Comparison of ENCODE assay signal across 7 cellular contexts in genomic region chr9:83956288-83957028, GRCh38. TPM values are rescaled to one million over a fixed set of nuclear protein-coding genes. Genes with fewer than 3 reads are reported as not detected.
DNase-seq lines count a peak whose midpoint lies in the region; ATAC-seq, FAIRE-seq and TF ChIP-seq lines count a peak whose summit lies in the region.

No MANE protein-coding gene starts in this region.

- peak; percentile 60 for DNase-seq in GM12892 (ENCODE audit: insufficient read length)
- DNase-seq in HFF-Myc (ENCODE audit: extremely low read depth, low read depth), result no peak
- peak; percentile 73 for DNase-seq in NCI-H1105 (lab: John Stamatoyannopoulos, UW)
- DNase-seq in coronary artery (ENCODE audit: low spot score), result peak; percentile 85
- peak; percentile 89 to 96 (median 95) for DNase-seq in right lobe of liver
- peak; percentile 50 to 59 for DNase-seq in stimulated activated CD4-positive, alpha-beta T cell treated with anti-CD3 and anti-CD28 coated beads, Interleukin-4, amount 100 ng/mL, for 48 hours (ENCODE audit: low read depth in 2 of 2)

- no peaks in the 10 kb centered on the region for H3K9me3 ChIP-seq in right lobe of liver

- peaks cover 0 to 4% (median 3%) of the 10 kb centered on the region in 4 donors for H3K36me3 ChIP-seq in right lobe of liver

- TF ChIP-seq CTCF in HFF-Myc (IDR thresholded peaks at IDR 0.05; ENCODE audit: low read depth, low read length, missing control alignments) (no peak), coronary artery (IDR thresholded peaks at IDR 0.05) (no peak), right lobe of liver (IDR thresholded peaks at IDR 0.05) (no peak)

- ATAC-seq in activated CD4-positive, CD25-positive, alpha-beta regulatory T cell treated with anti-CD3 and anti-CD28 coated beads, Interleukin-2, amount 50 U/mL, for 24 hours, result peak; percentile 82 to 84
- ATAC-seq in right lobe of liver, result peak; percentile 92 to 97 (median 94)

- WGBS in right lobe of liver (ENCODE audit: insufficient coverage, low coverage, low lambda C conversion rate, missing lambda C conversion rate), result 0% methylated on average over 10 of the region's 61 CpGs

- peak overlapping the region; percentile 50 for H3K4me3 ChIP-seq in HFF-Myc (replicated peaks; ENCODE audit: low read depth, low read length)
- peak overlapping the region; percentile 87 for H3K4me3 ChIP-seq in coronary artery
- H3K4me3 ChIP-seq in right lobe of liver, result peak overlapping the region; percentile 74 to 81 (median 76)

- peak; percentile 40 for FAIRE-seq in GM12892 (lab: Jason Lieb, UNC)

- intact Hi-C loops in right lobe of liver (cut with DNase I), result no loop called here

- TF ChIP-seq POLR2A in GM12892 (IDR thresholded peaks at IDR 0.05; ENCODE audit: low read depth, low read length), result peak; percentile 64; the same call in 1 of the 2 replicates
- TF ChIP-seq POLR2A in right lobe of liver (IDR thresholded peaks at IDR 0.05), result peak; percentile 68

- peaks cover 0 to 19% (median 0%) of the 10 kb centered on the region in 4 donors for H3K4me1 ChIP-seq in right lobe of liver

- H3K27me3 ChIP-seq in right lobe of liver, result no peaks in the 10 kb centered on the region

- H3K27ac ChIP-seq in coronary artery, result peak overlapping the region; percentile 68 to 89
- peak overlapping the region; percentile 73 to 93 (median 90) for H3K27ac ChIP-seq in right lobe of liver

RNA-seq across cellular contexts. Expression of gene HNRNPK, which starts 23.6 kb away (rescaled TPM):
- 639 TPM for polyA plus RNA-seq in GM12892 (2012; ENCODE audit: missing spikeins)
- 100 to 1,000 TPM; 175 to 292 (median 237) TPM for total RNA-seq in right lobe of liver

RNA-seq across cellular contexts. Expression of gene RMI1, which starts 24.1 kb away (rescaled TPM):
- 16.6 TPM for polyA plus RNA-seq in GM12892 (2012; ENCODE audit: missing spikeins)
- 1 to 10 TPM; 2.0 to 5.1 (median 4.3) TPM for total RNA-seq in right lobe of liver

RNA-seq across cellular contexts. Expression of gene KIF27, which starts 35.2 kb away (rescaled TPM):
- polyA plus RNA-seq in GM12892 (2012; ENCODE audit: missing spikeins), result 2.6 TPM
- 1 to 10 TPM; 1.1 to 2.8 (median 2.2) TPM for total RNA-seq in right lobe of liver
